11 cellular contexts compared by ENCODE assay signal in the genomic region with DNA sequence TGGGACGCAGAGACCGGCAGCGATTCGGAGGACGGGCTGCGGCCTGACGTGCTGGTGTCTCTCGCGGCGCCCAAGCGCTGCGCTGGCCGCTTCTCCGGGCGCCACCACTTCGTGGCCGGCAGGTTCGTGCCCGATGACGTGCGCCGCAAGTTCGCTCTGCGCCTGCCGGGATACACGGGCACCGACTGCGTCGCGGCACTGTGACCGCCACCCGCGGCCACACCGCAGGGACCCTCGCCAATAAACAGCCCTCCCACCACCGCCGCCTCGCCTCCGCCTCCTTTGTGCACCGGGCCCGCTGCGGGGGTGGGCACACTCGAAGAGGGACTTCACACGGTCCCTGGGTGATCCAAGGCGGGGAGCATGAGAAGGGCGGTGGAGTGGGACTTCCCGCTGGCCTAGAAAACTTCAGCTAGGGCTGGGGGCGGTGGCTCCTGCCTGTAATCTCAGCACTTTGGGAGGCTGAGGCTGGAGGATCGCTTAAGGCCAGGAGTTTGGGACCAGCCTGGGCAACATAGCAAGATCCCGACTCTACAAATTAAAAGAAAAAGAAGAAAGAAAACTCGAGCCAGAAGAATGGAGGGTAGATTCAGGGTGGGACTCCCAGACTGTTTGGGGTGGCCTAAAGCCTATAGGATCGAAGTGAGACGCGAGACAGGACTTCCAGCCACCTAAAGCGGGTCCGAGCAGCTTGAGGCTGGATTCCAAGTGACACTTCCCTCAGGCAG. TPM values are rescaled to one million over a fixed set of nuclear protein-coding genes. Genes with fewer than 3 reads are reported as not detected.
A peak's percentile ranks its signal among the peaks of the same experiment; 100 is the strongest.
DNase-seq lines count a peak whose midpoint lies in the region; ATAC-seq and TF ChIP-seq lines count a peak whose summit lies in the region.
"Had no signal": no experiment of that assay in that cellular context is flagged by ENCODE, and none has a peak within 500 bp of the region (broad histone marks: within the 10 kb centered on the region; RNA-seq: fewer than 3 reads in every experiment).

No MANE protein-coding gene starts in this region.

- H3K9me3 ChIP-seq in SU-DHL-6 (ENCODE audit: insufficient read depth, low read length) = no peaks in the 10 kb centered on the region
- peaks cover 2% of the 10 kb centered on the region for H3K9me3 ChIP-seq in iPS-18c (ENCODE audit: control insufficient read depth, insufficient read depth, low read length)
- H3K9me3 ChIP-seq: SJSA1 had no signal

- H3F3A ChIP-seq in SU-DHL-6 (ENCODE audit: insufficient read depth) = no peaks in the 10 kb centered on the region

- H3K27me3 ChIP-seq in SU-DHL-6 (ENCODE audit: low read length) = no peaks in the 10 kb centered on the region
- H3K27me3 ChIP-seq: SJSA1 had no signal

- H3K4me3 ChIP-seq in SU-DHL-6 (ENCODE audit: insufficient read depth, low read length, poor library complexity, severe bottlenecking) (no peak overlapping the region), iPS-18c (ENCODE audit: insufficient read depth, low read depth, low read length) (peak overlapping the region; percentile 56; the same call in 1 of the 2 replicates)
- H3K4me3 ChIP-seq: SJSA1 had no signal

- no peak overlapping the region for H2AFZ ChIP-seq in SU-DHL-6 (ENCODE audit: low read depth, low read length, severe bottlenecking)

- H3K27ac Mint-ChIP-seq in stimulated activated naive B cell treated with anti-CD40 and anti-IgM and Interleukin-4, amounts not matched to agents 10 μg/mL and 1 μg/mL and 100 μg/mL, for 72 hours = no peak overlapping the region

- no peaks in the 10 kb centered on the region for H3K9me3 Mint-ChIP-seq in activated T-cell treated with anti-CD3 and anti-CD28 coated beads, Interleukin-2, amount 50 U/mL, for 4 hours
- H3K9me3 Mint-ChIP-seq in stimulated activated naive B cell treated with anti-CD40 and anti-IgM and Interleukin-4, amounts not matched to agents 10 μg/mL and 1 μg/mL and 100 μg/mL, for 72 hours = no peaks in the 10 kb centered on the region

- no peaks in the 10 kb centered on the region for H4K20me1 ChIP-seq in SU-DHL-6 (ENCODE audit: low read depth, low read length)

- no peaks in the 10 kb centered on the region for H3K36me3 Mint-ChIP-seq in activated T-cell treated with anti-CD3 and anti-CD28 coated beads, Interleukin-2, amount 50 U/mL, for 4 hours (ENCODE audit: insufficient read depth)
- peaks cover 19 to 22% of the 10 kb centered on the region in 2 donors for H3K36me3 Mint-ChIP-seq in stimulated activated naive B cell treated with anti-CD40 and anti-IgM and Interleukin-4, amounts not matched to agents 10 μg/mL and 1 μg/mL and 100 μg/mL, for 72 hours

- H3K4me3 Mint-ChIP-seq in activated T-cell treated with anti-CD3 and anti-CD28 coated beads, Interleukin-2, amount 50 U/mL, for 4 hours = peak overlapping the region; percentile 60
- peak overlapping the region; percentile 14 to 72 for H3K4me3 Mint-ChIP-seq in stimulated activated naive B cell treated with anti-CD40 and anti-IgM and Interleukin-4, amounts not matched to agents 10 μg/mL and 1 μg/mL and 100 μg/mL, for 72 hours

- no peak overlapping the region for H3K27ac ChIP-seq in SU-DHL-6 (ENCODE audit: low read depth, low read length)
- H3K27ac ChIP-seq: C4-2B, SJSA1 had no signal

- no peaks in the 10 kb centered on the region for H3K9me2 ChIP-seq in SU-DHL-6 (replicated peaks; ENCODE audit: insufficient read depth, low read length)

- no peak for ATAC-seq in activated T-cell treated with anti-CD3 and anti-CD28 coated beads, Interleukin-2, amount 50 U/mL, for 4 hours
- ATAC-seq in stimulated activated naive B cell treated with anti-CD40 and anti-IgM and Interleukin-4, amounts not matched to agents 10 μg/mL and 1 μg/mL and 100 μg/mL, for 72 hours (replicated peaks) = no peak
- no peak for ATAC-seq in HG03520 (IDR thresholded peaks at IDR 0.05; ENCODE audit: unreplicated experiment)
- ATAC-seq in GM21360 (IDR thresholded peaks at IDR 0.05; ENCODE audit: unreplicated experiment) = no peak

- peak overlapping the region; percentile 37 for H3K4me2 ChIP-seq in SU-DHL-6 (ENCODE audit: low read depth, low read length, poor library complexity, severe bottlenecking)

- DNase-seq in activated T-cell treated with anti-CD3 and anti-CD28 coated beads, Interleukin-2, amount 50 U/mL, for 4 hours = peak; percentile 28
- DNase-seq in activated T-cell treated with anti-CD3 and anti-CD28 coated beads for 4 hours (no peak), H4 (ENCODE audit: low spot score) (no peak)
- DNase-seq in stimulated activated naive B cell treated with anti-CD40 and anti-IgM and Interleukin-4, amounts not matched to agents 10 μg/mL and 1 μg/mL and 100 μg/mL, for 72 hours = no peak
- DNase-seq: NCI-H2029 had no signal

- H3K79me2 ChIP-seq in SU-DHL-6 (ENCODE audit: insufficient read depth, low read length) = no peaks in the 10 kb centered on the region

- TF ChIP-seq CTCF in SU-DHL-6 (IDR thresholded peaks at IDR 0.05; ENCODE audit: insufficient read depth, low read length, poor library complexity, severe bottlenecking) = no peak

- peaks cover 32% of the 10 kb centered on the region for H3K4me1 Mint-ChIP-seq in activated T-cell treated with anti-CD3 and anti-CD28 coated beads, Interleukin-2, amount 50 U/mL, for 4 hours (ENCODE audit: low read depth)
- H3K4me1 Mint-ChIP-seq in stimulated activated naive B cell treated with anti-CD40 and anti-IgM and Interleukin-4, amounts not matched to agents 10 μg/mL and 1 μg/mL and 100 μg/mL, for 72 hours = peaks cover 24 to 29% of the 10 kb centered on the region in 2 donors

- H3K36me3 ChIP-seq in SU-DHL-6 (ENCODE audit: low read length) = no peaks in the 10 kb centered on the region
- H3K36me3 ChIP-seq: SJSA1 had no signal

- H3K27me3 Mint-ChIP-seq in activated T-cell treated with anti-CD3 and anti-CD28 coated beads, Interleukin-2, amount 50 U/mL, for 4 hours (ENCODE audit: low read depth) = peaks cover 5% of the 10 kb centered on the region
- H3K27me3 Mint-ChIP-seq in stimulated activated naive B cell treated with anti-CD40 and anti-IgM and Interleukin-4, amounts not matched to agents 10 μg/mL and 1 μg/mL and 100 μg/mL, for 72 hours = peaks cover 40 to 54% of the 10 kb centered on the region in 2 donors

- no peak overlapping the region for H3K9ac ChIP-seq in SU-DHL-6 (ENCODE audit: low read length)

RNA-seq across cellular contexts. Expression of a gene that starts 0.6 kb away (rescaled TPM):
- total RNA-seq in activated T-cell treated with anti-CD3 and anti-CD28 coated beads, Interleukin-2, amount 50 U/mL, for 4 hours = under 1 TPM; 0.13 to 0.19 (median 0.18) TPM
- total RNA-seq in H4 (2014; rRNA removed; shearing (Covaris generic)) = 0.08 and 0.23 TPM in 2 replicates

RNA-seq across cellular contexts. Expression of a gene that starts 8.8 kb away (rescaled TPM):
- 10 to 100 TPM; 10.6 to 13.7 (median 13.4) TPM for total RNA-seq in activated T-cell treated with anti-CD3 and anti-CD28 coated beads, Interleukin-2, amount 50 U/mL, for 4 hours
- total RNA-seq in H4 (2014; rRNA removed; shearing (Covaris generic)) = 0.10 TPM in 1 of 2 replicates, not detected in the other

RNA-seq across cellular contexts. Expression of a gene that starts 21.5 kb away (rescaled TPM):
- 100 to 1,000 TPM; 431 to 445 (median 436) TPM for total RNA-seq in activated T-cell treated with anti-CD3 and anti-CD28 coated beads, Interleukin-2, amount 50 U/mL, for 4 hours
- 76.8 and 89.2 TPM in 2 replicates for total RNA-seq in H4 (2014; rRNA removed; shearing (Covaris generic))

RNA-seq across cellular contexts. Expression of a gene that starts 22.1 kb away (rescaled TPM):
- 1 to 10 TPM; 3.6 to 3.8 (median 3.8) TPM for total RNA-seq in activated T-cell treated with anti-CD3 and anti-CD28 coated beads, Interleukin-2, amount 50 U/mL, for 4 hours
- 0.54 and 1.3 TPM in 2 replicates for total RNA-seq in H4 (2014; rRNA removed; shearing (Covaris generic))

Comparison
In these comparisons a context has a peak if more than half of its experiments do, and no peak if none do; other contexts are left out.
1. RNA of a gene that starts 8.8 kb away (total RNA-seq): 10.6 to 13.7 TPM in activated T-cell treated with anti-CD3 and anti-CD28 coated beads, Interleukin-2, amount 50 U/mL, for 4 hours; 0.10 TPM in H4; every median in the first group is over 10 times any median in the second.